ENCODE assay signal across 29 cellular contexts in genomic region chr15:41124058-41124457, GRCh38.
"Had no signal": no experiment of that assay in that cellular context is flagged by ENCODE, and none has a peak within 500 bp of the region (broad histone marks: within the 10 kb centered on the region; RNA-seq: fewer than 3 reads in every experiment).

No MANE protein-coding gene starts in this region.

- H3K9me3 Mint-ChIP-seq: naive thymus-derived CD4-positive, alpha-beta T cell; natural killer cell; nephron; neural progenitor cell; stimulated activated effector memory CD8-positive, alpha-beta T cell treated with anti-CD3 and anti-CD28 coated beads, Interleukin-12 subunit alpha, Interleukin-12 subunit beta, amount 100 ng/mL, for 72 hours; stimulated activated naive CD8-positive, alpha-beta T cell treated with anti-CD3 and anti-CD28 coated beads, Interleukin-15, amount 100 ng/mL, for 72 hours; type B pancreatic cell had no signal

- H3K27ac ChIP-seq: neural progenitor cell, ovary, parathyroid adenoma, psoas muscle, skin epidermis, spleen, suprapubic skin, testis, tibial artery, transverse colon, upper lobe of right lung, uterus had no signal

- ATAC-seq: naive thymus-derived CD4-positive, alpha-beta T cell; natural killer cell; psoas muscle; right cardiac atrium; sciatic nerve; stimulated activated effector memory CD8-positive, alpha-beta T cell treated with anti-CD3 and anti-CD28 coated beads, Interleukin-12 subunit alpha, Interleukin-12 subunit beta, amount 100 ng/mL, for 72 hours; stimulated activated naive CD8-positive, alpha-beta T cell treated with anti-CD3 and anti-CD28 coated beads, Interleukin-15, amount 100 ng/mL, for 72 hours; stimulated activated naive CD8-positive, alpha-beta T cell treated with anti-CD3 and anti-CD28 coated beads, Interleukin-15, Interleukin-2, amounts not matched to agents 100 U/mL and 50 U/mL, for 24 hours; upper lobe of right lung had no signal

- H3K4me1 Mint-ChIP-seq: natural killer cell; nephron; neural progenitor cell; stimulated activated naive CD8-positive, alpha-beta T cell treated with anti-CD3 and anti-CD28 coated beads, Interleukin-15, amount 100 ng/mL, for 72 hours had no signal

- H3K27me3 Mint-ChIP-seq: progenitor cell of endocrine pancreas, type B pancreatic cell had no signal

- H3K27ac Mint-ChIP-seq: naive thymus-derived CD4-positive, alpha-beta T cell; natural killer cell; nephron; neural progenitor cell; progenitor cell of endocrine pancreas; stimulated activated effector memory CD8-positive, alpha-beta T cell treated with anti-CD3 and anti-CD28 coated beads, Interleukin-12 subunit alpha, Interleukin-12 subunit beta, amount 100 ng/mL, for 72 hours; stimulated activated naive CD8-positive, alpha-beta T cell treated with anti-CD3 and anti-CD28 coated beads, Interleukin-15, amount 100 ng/mL, for 72 hours; type B pancreatic cell had no signal

- H3K36me3 Mint-ChIP-seq: natural killer cell; neural progenitor cell; stimulated activated effector memory CD8-positive, alpha-beta T cell treated with anti-CD3 and anti-CD28 coated beads, Interleukin-12 subunit alpha, Interleukin-12 subunit beta, amount 100 ng/mL, for 72 hours; type B pancreatic cell had no signal

- DNase-seq: naive thymus-derived CD4-positive, alpha-beta T cell; natural killer cell; occipital lobe; ovary; posterior cingulate gyrus; psoas muscle; right cardiac atrium; spleen; stimulated activated CD4-positive, alpha-beta T cell treated with anti-CD3 and anti-CD28 coated beads, Interleukin-12 subunit alpha, Interleukin-12 subunit beta, amount 100 ng/mL, for 4 hours; stimulated activated CD4-positive, alpha-beta T cell treated with anti-CD3 and anti-CD28 coated beads, Interleukin-1b, Interleukin-23, amount 100 ng/mL, for 48 hours; stimulated activated CD4-positive, alpha-beta T cell treated with anti-CD3 and anti-CD28 coated beads, Interleukin-4, amount 100 ng/mL, for 24 hours; stimulated activated naive CD4-positive, alpha-beta T cell; stimulated activated naive CD8-positive, alpha-beta T cell treated with anti-CD3 and anti-CD28 coated beads, Interleukin-15, amount 100 ng/mL, for 72 hours; stimulated activated naive CD8-positive, alpha-beta T cell treated with anti-CD3 and anti-CD28 coated beads, Interleukin-15, Interleukin-2, amounts not matched to agents 100 U/mL and 50 U/mL, for 24 hours; substantia nigra; testis; tibial artery; transverse colon; upper lobe of right lung; uterus had no signal

- H3K4me3 Mint-ChIP-seq: naive thymus-derived CD4-positive, alpha-beta T cell; natural killer cell; nephron; neural progenitor cell; stimulated activated effector memory CD8-positive, alpha-beta T cell treated with anti-CD3 and anti-CD28 coated beads, Interleukin-12 subunit alpha, Interleukin-12 subunit beta, amount 100 ng/mL, for 72 hours; stimulated activated naive CD8-positive, alpha-beta T cell treated with anti-CD3 and anti-CD28 coated beads, Interleukin-15, amount 100 ng/mL, for 72 hours; type B pancreatic cell had no signal
